Comparison of ENCODE assay signal across 29 cellular contexts in genomic region chr6:7886132-7886531, GRCh38.
"Had no signal": no experiment of that assay in that cellular context is flagged by ENCODE, and none has a peak within 500 bp of the region (broad histone marks: within the 10 kb centered on the region; RNA-seq: fewer than 3 reads in every experiment).

No MANE protein-coding gene starts in this region.

- H3K9me3 Mint-ChIP-seq: activated B cell treated with CpG ODN at 0.5 μM for 24 hours; activated CD8-positive, alpha-beta T cell treated with anti-CD3 and anti-CD28 coated beads for 36 hours; effector memory CD8-positive, alpha-beta T cell; T-helper 2 cell treated with Interferon-gamma antibody and Interleukin-4, amounts not matched to agents 5 μg/mL and 100 μg/mL, for 36 hours had no signal

- H3K9me3 ChIP-seq: esophagus squamous epithelium had no signal

- ATAC-seq: activated CD4-positive, CD25-positive, alpha-beta regulatory T cell treated with anti-CD3 and anti-CD28 coated beads, Interleukin-2, amount 50 U/mL, for 24 hours; activated CD8-positive, alpha-beta T cell treated with anti-CD3 and anti-CD28 coated beads for 36 hours; effector memory CD8-positive, alpha-beta T cell; T-helper 17 cell had no signal

- DNase-seq: activated B cell treated with CpG ODN at 0.5 μM for 24 hours; activated CD4-positive, alpha-beta T cell treated with anti-CD3 and anti-CD28 coated beads for 48 hours; activated CD4-positive, alpha-beta T cell treated with anti-CD3 and anti-CD28 coated beads, Interleukin-2, amount 50 U/mL, for 1 hour; activated CD4-positive, alpha-beta T cell treated with anti-CD3 and anti-CD28 coated beads, Interleukin-2, amount 50 U/mL, for 48 hours; activated CD8-positive, alpha-beta memory T cell treated with anti-CD3 and anti-CD28 coated beads for 24 hours; activated CD8-positive, alpha-beta T cell treated with anti-CD3 and anti-CD28 coated beads for 36 hours; activated effector memory CD4-positive, alpha-beta T cell treated with Interleukin-2 at 50 U/mL for 16 hours; activated gamma-delta T cell treated with Interleukin-2 at 50 U/mL for 16 hours; activated naive CD4-positive, alpha-beta T cell treated with anti-CD3 and anti-CD28 coated beads, Interleukin-2, amount 50 U/mL, for 16 hours; activated naive CD4-positive, alpha-beta T cell treated with Interleukin-2 at 50 U/mL for 16 hours; activated T-cell treated with anti-CD3 and anti-CD28 coated beads, Interleukin-2, amount 50 U/mL, for 48 hours; amniotic stem cell; anterior cingulate cortex; brain microvascular endothelial cell; caudate nucleus; cortex of kidney; effector CD4-positive, alpha-beta T cell; effector memory CD8-positive, alpha-beta T cell; esophagus squamous epithelium; foreskin melanocyte; head of caudate nucleus; T-helper 1 cell; T-helper 17 cell; T1000; WERI-Rb-1 had no signal

- H3K27ac Mint-ChIP-seq: activated B cell treated with CpG ODN at 0.5 μM for 24 hours; activated CD8-positive, alpha-beta T cell treated with anti-CD3 and anti-CD28 coated beads for 36 hours; activated naive CD8-positive, alpha-beta T cell; effector memory CD8-positive, alpha-beta T cell; T-helper 17 cell; T-helper 2 cell treated with Interferon-gamma antibody and Interleukin-4, amounts not matched to agents 5 μg/mL and 100 μg/mL, for 36 hours had no signal

- H3K4me3 Mint-ChIP-seq: activated B cell treated with CpG ODN at 0.5 μM for 24 hours; activated CD8-positive, alpha-beta T cell treated with anti-CD3 and anti-CD28 coated beads for 36 hours; activated naive CD8-positive, alpha-beta T cell; effector memory CD8-positive, alpha-beta T cell; T-helper 17 cell; T-helper 2 cell treated with Interferon-gamma antibody and Interleukin-4, amounts not matched to agents 5 μg/mL and 100 μg/mL, for 36 hours had no signal

- H3K4me3 ChIP-seq: esophagus squamous epithelium had no signal

- H3K4me1 ChIP-seq: esophagus squamous epithelium had no signal

- H3K27ac ChIP-seq: brain microvascular endothelial cell, epithelial cell of prostate, esophagus squamous epithelium, WERI-Rb-1 had no signal

- H3K4me1 Mint-ChIP-seq: activated B cell treated with CpG ODN at 0.5 μM for 24 hours had no signal

- H3K27me3 Mint-ChIP-seq: activated B cell treated with CpG ODN at 0.5 μM for 24 hours; activated CD8-positive, alpha-beta T cell treated with anti-CD3 and anti-CD28 coated beads for 36 hours; activated naive CD8-positive, alpha-beta T cell; effector memory CD8-positive, alpha-beta T cell; T-helper 17 cell had no signal

- H3K27me3 ChIP-seq: brain microvascular endothelial cell, esophagus squamous epithelium had no signal
